In genomic region chr17:16444258-16444886, GRCh38 we compare ENCODE assay signal across 8 cellular contexts. TPM values are rescaled to one million over a fixed set of nuclear protein-coding genes. Genes with fewer than 3 reads are reported as not detected.
A peak's percentile ranks its signal among the peaks of the same experiment; 100 is the strongest.
DNase-seq lines count a peak whose midpoint lies in the region; ATAC-seq, FAIRE-seq and TF ChIP-seq lines count a peak whose summit lies in the region.

No MANE protein-coding gene starts in this region.

- peaks cover 90 to 100% (median 95%) of the 10 kb centered on the region in 11 experiments for H3K36me3 ChIP-seq in BLaER1 treated with 17β-estradiol and CSF1 and Interleukin-3, amounts not matched to agents 10 nM and 100 nM
- peaks cover 25% of the 10 kb centered on the region for H3K36me3 ChIP-seq in Panc1 (ENCODE audit: control insufficient read depth, insufficient read depth, low read length)

- in situ Hi-C loops in Panc1 (cut with HindIII; ENCODE audit: low pct_unique_long_range_greater_than_20kb, low sequenced_read_pairs) (no loop called here), GM13976 (cut with MboI; ENCODE audit: low sequenced_read_pairs, unreplicated experiment) (no loop called here)

- H3K9me3 ChIP-seq in BLaER1 treated with 17β-estradiol and CSF1 and Interleukin-3, amounts not matched to agents 10 nM and 100 nM (replicated peaks in 1 of 11) = no peaks in the 10 kb centered on the region; a peak in 1 of 22 replicates
- H3K9me3 ChIP-seq in Panc1 (ENCODE audit: control insufficient read depth, insufficient read depth, low read depth, low read length) = no peaks in the 10 kb centered on the region

- POLR2A ChIA-PET in Panc1 (lab: Charles Lee) = no interaction called here

- no peak for TF ChIP-seq CTCF in Panc1 (IDR thresholded peaks at IDR 0.05)
- TF ChIP-seq CTCF in GM13976 (IDR thresholded peaks at IDR 0.05; ENCODE audit: borderline replicate concordance, control extremely low read depth, extremely low read depth, insufficient read depth, missing control alignments) = no peak

- no TSS peak for BruUV-seq in Panc1 (replicated peaks; lab: Mats Ljungman, UMichigan)

- TF ChIP-seq POLR2A in GM12891 (IDR thresholded peaks at IDR 0.05; ENCODE audit: low read depth, low read length) = no peak

- H3K4me3 ChIP-seq in BLaER1 treated with 17β-estradiol and CSF1 and Interleukin-3, amounts not matched to agents 10 nM and 100 nM = peak overlapping the region in 2 of 10 experiments; percentile 97 to 99; a peak in 3 of 20 replicates
- H3K4me3 ChIP-seq in Panc1 (ENCODE audit: low read depth in 2 of 2, low read length in 2 of 2) = no peak overlapping the region

- no peaks in the 10 kb centered on the region for H3K27me3 ChIP-seq in BLaER1 treated with 17β-estradiol and CSF1 and Interleukin-3, amounts not matched to agents 10 nM and 100 nM
- H3K27me3 ChIP-seq in Panc1 (ENCODE audit: control insufficient read depth, insufficient read depth, low read length) = no peaks in the 10 kb centered on the region

- intact Hi-C loops in Panc1 (cut with micrococcal nuclease; ENCODE audit: unreplicated experiment) = no loop called here

- ATAC-seq in Panc1 (peak; percentile 27), HG02938 (IDR thresholded peaks at IDR 0.05; ENCODE audit: unreplicated experiment) (no peak)

- H4K20me1 ChIP-seq in BLaER1 treated with 17β-estradiol and CSF1 and Interleukin-3, amounts not matched to agents 10 nM and 100 nM = peaks cover 90 to 99% (median 97%) of the 10 kb centered on the region in 11 experiments

- CTCF ChIA-PET in Panc1 (lab: Charles Lee) = no interaction called here

- DNase-seq in GM12891 (ENCODE audit: insufficient read length, low spot score) (no peak), Panc1 (ENCODE audit: low read depth, low spot score) (no peak), glomerular visceral epithelial cell (ENCODE audit: extremely low spot score) (peak; percentile 52), GM13976 (ENCODE audit: low spot score) (no peak), OCI-M1 (lab: John Stamatoyannopoulos, UW) (no peak)
- DNase-seq in stimulated activated naive CD4-positive, alpha-beta T cell (lab: John Stamatoyannopoulos, UW) = no peak

- H3K27ac ChIP-seq in BLaER1 treated with 17β-estradiol and CSF1 and Interleukin-3, amounts not matched to agents 10 nM and 100 nM = peak overlapping the region in 8 of 11 experiments; percentile 60 to 99 (median 94); a peak in 16 of 22 replicates
- no peak overlapping the region for H3K27ac ChIP-seq in Panc1 (ENCODE audit: low read length)

- no peak for FAIRE-seq in GM12891 (lab: Jason Lieb, UNC)

- H3K9ac ChIP-seq in BLaER1 treated with 17β-estradiol and CSF1 and Interleukin-3, amounts not matched to agents 10 nM and 100 nM = peak overlapping the region; percentile 18 to 99 (median 94); a peak in 18 of 22 replicates

- peak overlapping the region; percentile 91 to 99 (median 97); a peak in 21 of 22 replicates for H3K4me2 ChIP-seq in BLaER1 treated with 17β-estradiol and CSF1 and Interleukin-3, amounts not matched to agents 10 nM and 100 nM

- H3K4me1 ChIP-seq in BLaER1 treated with 17β-estradiol and CSF1 and Interleukin-3, amounts not matched to agents 10 nM and 100 nM = peaks cover 49 to 84% (median 73%) of the 10 kb centered on the region in 10 experiments
- H3K4me1 ChIP-seq in Panc1 (ENCODE audit: control insufficient read depth, insufficient read depth, low read length) = peaks cover 28% of the 10 kb centered on the region

TF ChIP-seq in GM12891, 5 proteins besides CTCF, POLR2A, EP300 and RAD21:
- no peak for TF ChIP-seq POU2F2 (IDR thresholded peaks at IDR 0.05; ENCODE audit: low read depth, low read length)
- peak; percentile 14; the same call in 1 of the 2 replicates for TF ChIP-seq POLR2AphosphoS5 (IDR thresholded peaks at IDR 0.05; ENCODE audit: low read depth, low read length)
- TF ChIP-seq TAF1 (IDR thresholded peaks at IDR 0.05; ENCODE audit: low read depth, low read length) = no peak

RNA-seq across cellular contexts. Expression of gene TRPV2, which starts 29.0 kb away (rescaled TPM):
- polyA plus RNA-seq in GM12891 (2012; ENCODE audit: low read depth, missing spikeins) = 49.5 TPM
- 34.9 TPM for total RNA-seq in Panc1 (2021; ENCODE audit: unreplicated experiment)
- polyA plus RNA-seq in Panc1 (2012; ENCODE audit: insufficient read length) = 50.8 TPM

RNA-seq across cellular contexts. Expression of gene LRRC75A, which starts 47.6 kb away (rescaled TPM):
- 0.23 TPM for polyA plus RNA-seq in GM12891 (2012; ENCODE audit: low read depth, missing spikeins)
- total RNA-seq in Panc1 (2021; ENCODE audit: unreplicated experiment) = 1.2 TPM
- 1.3 TPM for polyA plus RNA-seq in Panc1 (2012; ENCODE audit: insufficient read length)
